Comparison of ENCODE assay signal across 8 cellular contexts in the genomic region with DNA sequence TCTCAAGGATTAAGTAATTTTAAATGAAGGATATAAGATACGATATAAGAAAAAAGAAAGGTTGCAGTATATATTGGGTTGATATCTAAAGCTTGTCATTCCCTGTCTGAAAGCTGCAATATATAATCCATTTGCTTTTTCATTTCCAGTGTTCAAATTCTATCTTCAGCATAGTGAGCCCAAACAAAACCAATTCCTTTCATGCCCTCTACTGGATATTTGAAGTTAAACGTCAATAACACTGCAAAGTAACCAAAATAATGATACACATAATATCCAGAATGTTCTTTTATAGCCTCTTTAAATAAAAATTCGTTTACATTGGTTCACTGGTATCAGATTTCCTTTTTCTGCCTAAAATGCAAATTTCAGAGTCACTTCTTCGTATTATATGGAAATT.
A peak's percentile ranks its signal among the peaks of the same experiment; 100 is the strongest.
DNase-seq lines count a peak whose midpoint lies in the region; ATAC-seq and TF ChIP-seq lines count a peak whose summit lies in the region.

No MANE protein-coding gene starts in this region.

- no peak for TF ChIP-seq POLR2A in right lobe of liver (IDR thresholded peaks at IDR 0.05)

- ATAC-seq in right lobe of liver: peak in 2 of 4 donors; percentile 32 to 46
- no peak for ATAC-seq in HG03354 (IDR thresholded peaks at IDR 0.05; ENCODE audit: poor library complexity, severe bottlenecking, unreplicated experiment)
- ATAC-seq in GM19324 (IDR thresholded peaks at IDR 0.05; ENCODE audit: low FRiP score, unreplicated experiment): no peak

- no peaks in the 10 kb centered on the region for H3K27me3 ChIP-seq in right lobe of liver

- no peak overlapping the region for H3K4me3 ChIP-seq in Jurkat, Clone E6-1 (ENCODE audit: low read length)
- no peak overlapping the region for H3K4me3 ChIP-seq in WI38 (ENCODE audit: low read depth, low read length)
- no peak overlapping the region for H3K4me3 ChIP-seq in right lobe of liver

- H3K27ac ChIP-seq in right lobe of liver: no peak overlapping the region

- TF ChIP-seq CTCF in WI38 (IDR thresholded peaks at IDR 0.05; ENCODE audit: low read depth, low read length) (peak; percentile 5; the same call in 1 of the 2 replicates), right lobe of liver (IDR thresholded peaks at IDR 0.05) (peak in 3 of 4 donors; percentile 9 to 25 (median 20))

- no peaks in the 10 kb centered on the region for H3K4me1 ChIP-seq in right lobe of liver

- no peaks in the 10 kb centered on the region for H3K36me3 ChIP-seq in right lobe of liver

- DNase-seq in DMS53 (lab: John Stamatoyannopoulos, UW) (peak; percentile 42), right lobe of liver (no peak), NCI-H146 (lab: John Stamatoyannopoulos, UW) (no peak)
- DNase-seq in Jurkat, Clone E6-1 (ENCODE audit: low read depth, low spot score): peak; percentile 7
- DNase-seq in activated CD4-positive, CD25-positive, alpha-beta regulatory T cell (lab: John Stamatoyannopoulos, UW): no peak

- intact Hi-C loops in right lobe of liver (cut with DNase I): no loop called here

- WGBS in right lobe of liver (ENCODE audit: insufficient coverage, low coverage, low lambda C conversion rate, missing lambda C conversion rate): 30% methylated on average over 4 of the region's 4 CpGs

- H3K9me3 ChIP-seq in right lobe of liver: no peaks in the 10 kb centered on the region

Comparison
In these comparisons a context has a peak if more than half of its experiments do, and no peak if none do; other contexts are left out.
1. DNase-seq: peak in DMS53 (single experiment) and Jurkat, Clone E6-1 (single experiment); none in right lobe of liver (0 of 3), NCI-H146 (single experiment) and activated CD4-positive, CD25-positive, alpha-beta regulatory T cell (0 of 4).